ENCODE assay signal across 9 cellular contexts in genomic region chr7:151439855-151440798, GRCh38. TPM values are rescaled to one million over a fixed set of nuclear protein-coding genes. Genes with fewer than 3 reads are reported as not detected.
DNase-seq lines count a peak whose midpoint lies in the region; ATAC-seq and TF ChIP-seq lines count a peak whose summit lies in the region.
"Had no signal": no experiment of that assay in that cellular context is flagged by ENCODE, and none has a peak within 500 bp of the region (broad histone marks: within the 10 kb centered on the region; RNA-seq: fewer than 3 reads in every experiment).

A gene with protein sequence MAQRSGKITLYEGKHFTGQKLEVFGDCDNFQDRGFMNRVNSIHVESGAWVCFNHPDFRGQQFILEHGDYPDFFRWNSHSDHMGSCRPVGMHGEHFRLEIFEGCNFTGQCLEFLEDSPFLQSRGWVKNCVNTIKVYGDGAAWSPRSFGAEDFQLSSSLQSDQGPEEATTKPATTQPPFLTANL (minus strand): TSS chr7:151440141. CDS start chr7:151439917, 224 bp downstream.

- H3K9ac ChIP-seq in HUES6 (ENCODE audit: low read length) (peak within 1 kb of the TSS; percentile 57), duodenal mucosa (ENCODE audit: low read depth in 1 of 2, low read length in 2 of 2) (no peak within 1 kb of the TSS)

- H3K36me3 Mint-ChIP-seq in nephron (ENCODE audit: low read depth): no peaks in the 10 kb centered on the region
- H3K36me3 Mint-ChIP-seq: memory B cell had no signal

- ATAC-seq in HG02623 (IDR thresholded peaks at IDR 0.05; ENCODE audit: unreplicated experiment): no peak

- no TSS peak for BruUV-seq in A673 (replicated peaks; lab: Mats Ljungman, UMichigan)

- no peaks in the 10 kb centered on the region for H3K9me3 Mint-ChIP-seq in nephron
- H3K9me3 Mint-ChIP-seq: memory B cell had no signal

- H3K27ac Mint-ChIP-seq in nephron: peak within 1 kb of the TSS; percentile 77 to 82 (median 81)
- H3K27ac Mint-ChIP-seq: memory B cell had no signal

- peaks cover 46% of the 10 kb centered on the region for H3K4me1 Mint-ChIP-seq in nephron
- H3K4me1 Mint-ChIP-seq: memory B cell had no signal

- POLR2A ChIA-PET in A673 (lab: Charles Lee; ENCODE audit: low non-redundant PET): no interaction called here

- no peak for TF ChIP-seq CTCF in A673 (conservative IDR thresholded peaks at IDR 0.05; ENCODE audit: low read depth, low read length)
- no peak for TF ChIP-seq CTCF in nephron (IDR thresholded peaks at IDR 0.05; ENCODE audit: unreplicated experiment in 3 of 3)

- peaks cover 9% of the 10 kb centered on the region for H3K27me3 Mint-ChIP-seq in nephron (ENCODE audit: low read depth)

- no peaks in the 10 kb centered on the region for H3K9me3 ChIP-seq in A673 (ENCODE audit: low read depth, low read length, poor library complexity, severe bottlenecking)
- no peaks in the 10 kb centered on the region for H3K9me3 ChIP-seq in HUES6 (ENCODE audit: control insufficient read depth, insufficient read depth, low read depth, low read length)
- no peaks in the 10 kb centered on the region for H3K9me3 ChIP-seq in duodenal mucosa (ENCODE audit: control insufficient read depth in 1 of 2, low read length in 2 of 2)

- CTCF ChIA-PET in A673 (lab: Charles Lee): interaction anchor here (1.4 kb wide), 1 partner anchor 9 kb away, joined by 3 read pairs; no protein-coding TSS in a partner anchor

- H3K4me1 ChIP-seq in A673 (ENCODE audit: insufficient read depth, low read length, poor library complexity, severe bottlenecking) (no peaks in the 10 kb centered on the region), HUES6 (ENCODE audit: control insufficient read depth, insufficient read depth, low read length) (peaks cover 37% of the 10 kb centered on the region), duodenal mucosa (ENCODE audit: control insufficient read depth in 1 of 2, insufficient read depth in 2 of 2, low read length in 2 of 2) (peaks cover 0 to 6% of the 10 kb centered on the region in 2 donors)

- H3K27me3 ChIP-seq in A673 (replicated peaks; ENCODE audit: insufficient read depth, low read depth, low read length, poor library complexity): peaks cover 2% of the 10 kb centered on the region
- peaks cover 9% of the 10 kb centered on the region; the same call in 1 of the 2 replicates for H3K27me3 ChIP-seq in HUES6 (ENCODE audit: control insufficient read depth, insufficient read depth, low read length)
- H3K27me3 ChIP-seq in duodenal mucosa (ENCODE audit: control insufficient read depth in 1 of 2, insufficient read depth in 2 of 2, low read length in 2 of 2): peaks cover 17 to 20% of the 10 kb centered on the region in 2 donors

- H3K4me3 ChIP-seq in A673 (ENCODE audit: low read depth, low read length, poor library complexity, severe bottlenecking): peak within 1 kb of the TSS; percentile 29
- peak within 1 kb of the TSS; percentile 70 for H3K4me3 ChIP-seq in HUES6 (ENCODE audit: low read depth, low read length)
- peak within 1 kb of the TSS; percentile 10 to 29 for H3K4me3 ChIP-seq in duodenal mucosa (ENCODE audit: low read depth in 1 of 2, low read length in 2 of 2)

- DNase-seq in A673 (ENCODE audit: low spot score) (no peak), mucosa of gallbladder (ENCODE audit: low spot score) (no peak), SKM-1 treated with dmso at 0.1 percent for 144 hours (lab: John Stamatoyannopoulos, UW; ENCODE audit: unreplicated experiment) (no peak), NCI-H2171 treated with DMSO at 0.1 percent for 48 hours (lab: John Stamatoyannopoulos, UW) (no peak)

- intact Hi-C loops in A673 (cut with micrococcal nuclease; ENCODE audit: unreplicated experiment): no loop called here

- H3K27ac ChIP-seq in A673 (ENCODE audit: low read depth, low read length, poor library complexity, severe bottlenecking) (no peak within 1 kb of the TSS), HUES6 (ENCODE audit: low read depth, low read length) (no peak within 1 kb of the TSS), duodenal mucosa (ENCODE audit: low read depth, low read length) (no peak within 1 kb of the TSS)

- H3K36me3 ChIP-seq in A673 (ENCODE audit: insufficient read depth, low read length, poor library complexity, severe bottlenecking): no peaks in the 10 kb centered on the region
- no peaks in the 10 kb centered on the region for H3K36me3 ChIP-seq in HUES6 (ENCODE audit: control insufficient read depth, insufficient read depth, low read length)
- H3K36me3 ChIP-seq in duodenal mucosa (ENCODE audit: control insufficient read depth in 1 of 2, insufficient read depth in 2 of 2, low read length in 2 of 2): no peaks in the 10 kb centered on the region

- peak within 1 kb of the TSS; percentile 41 to 76 (median 75) for H3K4me3 Mint-ChIP-seq in nephron
- H3K4me3 Mint-ChIP-seq: memory B cell had no signal

RNA-seq across cellular contexts. Expression of the gene that starts here (rescaled TPM):
- 0.13 TPM in 2 replicates for total RNA-seq in A673 (2021)
- 0.43 TPM for total RNA-seq in mucosa of gallbladder

Comparison
In these comparisons a context has a peak if more than half of its experiments do, and no peak if none do; other contexts are left out.
1. H3K4me3 ChIP-seq: peak in every context shown above with its lines; median percentile 70 in HUES6; 29 in A673; 20 in duodenal mucosa.